In the genomic region with DNA sequence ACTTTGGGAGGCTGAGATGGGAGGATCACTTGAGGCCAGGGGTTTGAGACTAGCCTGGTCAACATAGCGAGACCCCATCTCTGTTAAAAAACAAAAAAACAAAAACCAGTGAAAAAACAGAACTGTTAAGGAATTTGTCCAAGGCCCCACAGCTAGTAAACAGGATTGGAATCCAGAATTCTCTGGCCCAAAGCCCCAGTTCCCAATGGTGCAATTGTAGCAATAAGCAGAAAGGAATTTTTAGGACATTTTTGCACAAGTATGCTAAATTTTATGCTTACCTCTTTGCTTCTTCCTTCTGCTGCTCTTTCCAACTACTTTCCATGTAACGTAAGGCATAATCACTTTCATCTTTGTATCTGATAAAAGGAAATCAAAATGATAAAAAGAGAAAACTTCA, we compare ENCODE assay signal across 1 cellular context.
TF ChIP-seq lines count a peak whose summit lies in the region.

No MANE protein-coding gene starts in this region.

TF ChIP-seq in IMR-90, 13 proteins besides CTCF, POLR2A, EP300 and RAD21:
- TF ChIP-seq CEBPB (IDR thresholded peaks at IDR 0.05; ENCODE audit: low read depth, low read length): 0 out of 2 replicates have a peak, but pooled peaks have one; percentile 12
- TF ChIP-seq MAFK (IDR thresholded peaks at IDR 0.05; ENCODE audit: low read depth, low read length): 0 out of 2 replicates have a peak, but pooled peaks have one; percentile 11
- TF ChIP-seq RFX5 (IDR thresholded peaks at IDR 0.05; ENCODE audit: low read depth, low read length): no peak
- no peak for TF ChIP-seq BHLHE40 (IDR thresholded peaks at IDR 0.05; ENCODE audit: low read depth, low read length)
TF ChIP-seq in IMR-90: peak in this region for 2.
